In genomic region chr1:115463347-115463746, GRCh38 we compare ENCODE assay signal across 12 cellular contexts.
A peak's percentile ranks its signal among the peaks of the same experiment; 100 is the strongest.
DNase-seq lines count a peak whose midpoint lies in the region; ATAC-seq and TF ChIP-seq lines count a peak whose summit lies in the region.
"Had no signal": no experiment of that assay in that cellular context is flagged by ENCODE, and none has a peak within 500 bp of the region (broad histone marks: within the 10 kb centered on the region; RNA-seq: fewer than 3 reads in every experiment).

No MANE protein-coding gene starts in this region.

- DNase-seq in Right ventricle myocardium superior = peak; percentile 54
- DNase-seq in right cardiac atrium = no peak
- DNase-seq in NCI-H526 treated with DMSO at 0.1 percent for 48 hours (lab: John Stamatoyannopoulos, UW) = peak; percentile 13
- DNase-seq in epithelial cell of proximal tubule (ENCODE audit: low read depth) = no peak
- peak; percentile 20 to 25 for DNase-seq in vagina (ENCODE audit: extremely low spot score in 2 of 2)
- DNase-seq in GF-D8 (lab: John Stamatoyannopoulos, UW) = no peak
- DNase-seq in OCI-M2 (lab: John Stamatoyannopoulos, UW; ENCODE audit: unreplicated experiment) = no peak
- DNase-seq: activated CD8-positive, alpha-beta memory T cell treated with anti-CD3 and anti-CD28 coated beads, Interleukin-2, amount 50 U/mL, for 4 hours; adrenal gland; GOT3; T-helper 9 cell had no signal

- H3K4me3 ChIP-seq in right cardiac atrium (ENCODE audit: low read length) (no peak overlapping the region), epithelial cell of proximal tubule (ENCODE audit: low read depth, low read length) (no peak overlapping the region), vagina (no peak overlapping the region)
- H3K4me3 ChIP-seq: adrenal gland had no signal

- H3K27ac ChIP-seq in right cardiac atrium (ENCODE audit: low read length) (no peak overlapping the region), vagina (no peak overlapping the region)
- H3K27ac ChIP-seq: adrenal gland had no signal

- TF ChIP-seq CTCF in epithelial cell of proximal tubule (conservative IDR thresholded peaks at IDR 0.05; ENCODE audit: low read depth, low read length) (peak; percentile 67), vagina (IDR thresholded peaks at IDR 0.05) (no peak)

- no peaks in the 10 kb centered on the region for H3K36me3 ChIP-seq in vagina
- H3K36me3 ChIP-seq: adrenal gland had no signal

- TF ChIP-seq POLR2A in vagina (IDR thresholded peaks at IDR 0.05) = no peak

- intact Hi-C loops in Right ventricle myocardium superior (cut with DNase I) = loop anchor here (10.0 kb wide), 2 partner anchors 119 to 189 kb away; no protein-coding TSS in a partner anchor
- intact Hi-C loops in right cardiac atrium (cut with DNase I) = loop anchor here in 2 of 4 donors (2.0 to 10.0 kb wide), 2 partner anchors 189 to 323 kb away; no protein-coding TSS in a partner anchor
- intact Hi-C loops in vagina (cut with DNase I) = no loop called here

- H3K9me3 ChIP-seq in right cardiac atrium (ENCODE audit: control insufficient read depth, low read length) (no peaks in the 10 kb centered on the region), vagina (no peaks in the 10 kb centered on the region)
- H3K9me3 ChIP-seq: adrenal gland had no signal

- H3K27me3 ChIP-seq in right cardiac atrium (ENCODE audit: control insufficient read depth, insufficient read depth) (no peaks in the 10 kb centered on the region), vagina (no peaks in the 10 kb centered on the region)
- H3K27me3 ChIP-seq: adrenal gland had no signal

- ATAC-seq in Right ventricle myocardium superior (ENCODE audit: poor library complexity) (peak; percentile 78), right cardiac atrium (no peak), GM18909 (IDR thresholded peaks at IDR 0.05; ENCODE audit: poor library complexity, unreplicated experiment) (no peak)

- no peaks in the 10 kb centered on the region for H3K4me1 ChIP-seq in right cardiac atrium (ENCODE audit: control insufficient read depth, insufficient read depth, low read length)
- no peaks in the 10 kb centered on the region for H3K4me1 ChIP-seq in vagina
- H3K4me1 ChIP-seq: adrenal gland had no signal

Comparison
In these comparisons a context has a peak if more than half of its experiments do, and no peak if none do; other contexts are left out.
1. DNase-seq: peak in Right ventricle myocardium superior (single experiment), NCI-H526 treated with DMSO at 0.1 percent for 48 hours (single experiment) and vagina (2 of 2); none in right cardiac atrium (0 of 3), epithelial cell of proximal tubule (single experiment), GF-D8 (single experiment) and OCI-M2 (single experiment).